ENCODE assay signal across 1 cellular context in genomic region chr7:158498443-158499108, GRCh38.
A peak's percentile ranks its signal among the peaks of the same experiment; 100 is the strongest.
TF ChIP-seq lines count a peak whose summit lies in the region.

No MANE protein-coding gene starts in this region.

TF ChIP-seq in HepG2, 621 proteins besides CTCF, POLR2A, EP300 and RAD21 (continued from another document and continues in another):
- no peak for TF ChIP-seq ZBTB10 (CRISPR knock-in tag; IDR thresholded peaks at IDR 0.05; ENCODE audit: borderline replicate concordance)
- TF ChIP-seq PAWR (CRISPR knock-in tag; IDR thresholded peaks at IDR 0.05; ENCODE audit: borderline replicate concordance), result no peak
- no peak for TF ChIP-seq SRF (IDR thresholded peaks at IDR 0.05; ENCODE audit: low read depth, low read length)
- TF ChIP-seq ZBTB38 (CRISPR knock-in tag; IDR thresholded peaks at IDR 0.05), result no peak
- no peak for TF ChIP-seq ZNF33B (CRISPR knock-in tag; IDR thresholded peaks at IDR 0.05)
- TF ChIP-seq DNMT3B (CRISPR knock-in tag; conservative IDR thresholded peaks at IDR 0.05), result no peak
- TF ChIP-seq ZNF441 (CRISPR knock-in tag; IDR thresholded peaks at IDR 0.05; ENCODE audit: borderline replicate concordance), result no peak
- TF ChIP-seq ATF5 (CRISPR knock-in tag; IDR thresholded peaks at IDR 0.05; ENCODE audit: low read depth), result no peak
- TF ChIP-seq MED1 (CRISPR knock-in tag; IDR thresholded peaks at IDR 0.05), result peak; percentile 57; the same call in 1 of the 2 replicates
- no peak for TF ChIP-seq EZH2 (conservative IDR thresholded peaks at IDR 0.05; ENCODE audit: low read depth, low read length)
- TF ChIP-seq E2F1 (CRISPR knock-in tag; IDR thresholded peaks at IDR 0.05), result no peak
- no peak for TF ChIP-seq ZNF740 (CRISPR knock-in tag; IDR thresholded peaks at IDR 0.05)
- TF ChIP-seq ARNT2 (CRISPR knock-in tag; IDR thresholded peaks at IDR 0.05; ENCODE audit: low read depth), result no peak
- TF ChIP-seq TOPORS (CRISPR knock-in tag; IDR thresholded peaks at IDR 0.05), result no peak
- TF ChIP-seq SALL1 (CRISPR knock-in tag; IDR thresholded peaks at IDR 0.05), result peak; percentile 53; the same call in 1 of the 2 replicates
- TF ChIP-seq ZNF616 (CRISPR knock-in tag; IDR thresholded peaks at IDR 0.05; ENCODE audit: low read depth), result no peak
- TF ChIP-seq TBX3 (IDR thresholded peaks at IDR 0.05; ENCODE audit: borderline replicate concordance), result no peak
- TF ChIP-seq ZNF362 (CRISPR knock-in tag; IDR thresholded peaks at IDR 0.05; ENCODE audit: borderline replicate concordance), result no peak
- TF ChIP-seq ERF (CRISPR knock-in tag; IDR thresholded peaks at IDR 0.05), result no peak
- no peak for TF ChIP-seq HOXA9 (CRISPR knock-in tag; IDR thresholded peaks at IDR 0.05; ENCODE audit: borderline replicate concordance)
- TF ChIP-seq GATAD1 (CRISPR knock-in tag; IDR thresholded peaks at IDR 0.05), result 0 out of 2 replicates have a peak, but pooled peaks have one; percentile 14
- TF ChIP-seq CREBL2 (CRISPR knock-in tag; IDR thresholded peaks at IDR 0.05; ENCODE audit: borderline replicate concordance), result no peak
- no peak for TF ChIP-seq ZMYM2 (CRISPR knock-in tag; IDR thresholded peaks at IDR 0.05)
- TF ChIP-seq ARID3A (IDR thresholded peaks at IDR 0.05; ENCODE audit: low read depth, low read length), result no peak
- no peak for TF ChIP-seq ZNF639 (CRISPR knock-in tag; conservative IDR thresholded peaks at IDR 0.05)
- no peak for TF ChIP-seq E2F2 (CRISPR knock-in tag; IDR thresholded peaks at IDR 0.05; ENCODE audit: borderline replicate concordance)
- TF ChIP-seq ZNF775 (CRISPR knock-in tag; IDR thresholded peaks at IDR 0.05; ENCODE audit: borderline replicate concordance), result peak; percentile 98
- no peak for TF ChIP-seq ZNF207 (IDR thresholded peaks at IDR 0.05; ENCODE audit: borderline replicate concordance)
- TF ChIP-seq RNF2 (conservative IDR thresholded peaks at IDR 0.05; ENCODE audit: low read depth), result no peak
- TF ChIP-seq ZNF792 (CRISPR knock-in tag; IDR thresholded peaks at IDR 0.05), result no peak
- TF ChIP-seq ZMYM4 (CRISPR knock-in tag; IDR thresholded peaks at IDR 0.05), result peak; percentile 45; the same call in 1 of the 2 replicates
- no peak for TF ChIP-seq MIER3 (CRISPR knock-in tag; IDR thresholded peaks at IDR 0.05; ENCODE audit: borderline replicate concordance)
- no peak for TF ChIP-seq PLSCR1 (CRISPR knock-in tag; IDR thresholded peaks at IDR 0.05; ENCODE audit: borderline replicate concordance)
- TF ChIP-seq ZNF407 (CRISPR knock-in tag; IDR thresholded peaks at IDR 0.05; ENCODE audit: not compliant biosample characterization), result no peak
- TF ChIP-seq ZNF781 (CRISPR knock-in tag; IDR thresholded peaks at IDR 0.05; ENCODE audit: borderline replicate concordance, not compliant biosample characterization), result no peak
- no peak for TF ChIP-seq ZNF678 (CRISPR knock-in tag; IDR thresholded peaks at IDR 0.05)
- peak; percentile 90 for TF ChIP-seq ZSCAN21 (CRISPR knock-in tag; IDR thresholded peaks at IDR 0.05; ENCODE audit: borderline replicate concordance)
